27 cellular contexts compared by ENCODE assay signal in the genomic region with DNA sequence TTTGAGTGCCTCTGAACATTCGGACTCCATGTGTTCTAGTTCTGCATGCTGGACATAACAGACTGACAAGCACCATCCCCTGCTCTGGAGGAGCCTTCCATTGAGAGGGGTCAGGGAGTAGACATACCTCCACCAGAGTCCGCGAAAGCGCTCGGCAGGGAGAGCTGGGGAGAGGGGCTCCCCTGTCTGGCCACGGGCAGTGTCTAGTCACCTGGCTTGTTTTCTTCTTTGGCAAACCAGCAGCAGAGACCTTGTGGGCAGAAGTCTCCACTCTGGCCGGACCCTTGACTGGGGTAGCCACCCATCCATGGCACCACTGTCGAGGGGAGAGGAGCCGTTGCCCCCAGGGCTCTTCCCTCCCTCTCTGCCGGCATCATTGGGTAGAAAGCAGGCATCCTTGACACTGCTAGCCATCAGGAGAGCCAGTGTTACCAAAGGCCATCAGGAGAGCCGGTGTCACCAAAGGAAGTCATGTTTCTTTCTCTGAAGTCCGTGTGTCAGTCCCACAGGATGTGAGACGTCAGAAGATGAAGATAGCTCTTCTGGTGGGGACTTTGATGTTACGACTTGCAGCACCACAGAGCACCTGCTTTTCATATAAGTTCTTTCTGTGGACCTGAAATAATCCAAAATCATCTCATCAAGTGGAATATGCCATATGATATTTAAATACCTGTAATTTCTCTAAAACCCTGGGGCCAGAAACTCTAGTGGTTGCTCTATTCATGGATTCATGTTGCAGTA.
DNase-seq lines count a peak whose midpoint lies in the region; ATAC-seq and TF ChIP-seq lines count a peak whose summit lies in the region.
"Had no signal": no experiment of that assay in that cellular context is flagged by ENCODE, and none has a peak within 500 bp of the region (broad histone marks: within the 10 kb centered on the region; RNA-seq: fewer than 3 reads in every experiment).

No MANE protein-coding gene starts in this region.

- H3K4me3 ChIP-seq in H7 (ENCODE audit: insufficient read depth, low read depth, low read length) (no peak overlapping the region), stomach (no peak overlapping the region)
- H3K4me3 ChIP-seq: K562, psoas muscle, SK-N-MC, tibial nerve had no signal

- intact Hi-C loops in stomach (cut with DNase I; ENCODE audit: low total_unique reads): no loop called here

- H3K9me3 Mint-ChIP-seq in activated naive CD8-positive, alpha-beta T cell treated with anti-CD3 and anti-CD28 coated beads, Interleukin-2, amount 10 ng/mL, durations not matched to agents 7 days and 5 days: no peaks in the 10 kb centered on the region
- no peaks in the 10 kb centered on the region for H3K9me3 Mint-ChIP-seq in activated naive CD8-positive, alpha-beta T cell treated with anti-CD3 and anti-CD28 coated beads for 36 hours
- H3K9me3 Mint-ChIP-seq: activated CD4-positive, alpha-beta T cell treated with anti-CD3 and anti-CD28 coated beads, Interleukin-2, amount 10 ng/mL, durations not matched to agents 24 days and 14 days; activated naive CD8-positive, alpha-beta T cell treated with anti-CD3 and anti-CD28 coated beads, Interleukin-2, amount 50 U/mL, for 24 hours; dendritic cell treated with granulocyte-macrophage colony-stimulating factor and Interleukin-4, amounts not matched to agents 40 ng/mL and 50 ng/mL, for 4 days had no signal

- H3K4me1 ChIP-seq in stomach: no peaks in the 10 kb centered on the region
- H3K4me1 ChIP-seq: BE2C, Caco-2, psoas muscle, tibial nerve had no signal

- no peaks in the 10 kb centered on the region for H3K27me3 Mint-ChIP-seq in activated naive CD8-positive, alpha-beta T cell treated with anti-CD3 and anti-CD28 coated beads, Interleukin-2, amount 10 ng/mL, durations not matched to agents 7 days and 5 days
- H3K27me3 Mint-ChIP-seq in activated naive CD8-positive, alpha-beta T cell treated with anti-CD3 and anti-CD28 coated beads for 36 hours: no peaks in the 10 kb centered on the region
- H3K27me3 Mint-ChIP-seq: activated CD4-positive, alpha-beta T cell treated with anti-CD3 and anti-CD28 coated beads, Interleukin-2, amount 10 ng/mL, durations not matched to agents 24 days and 14 days; activated naive CD8-positive, alpha-beta T cell treated with anti-CD3 and anti-CD28 coated beads, Interleukin-2, amount 50 U/mL, for 24 hours; activated T-helper 17 cell treated with anti-CD3 and anti-CD28 coated beads, Interleukin-2, amount 50 U/mL, for 72 hours; dendritic cell treated with granulocyte-macrophage colony-stimulating factor and Interleukin-4, amounts not matched to agents 40 ng/mL and 50 ng/mL, for 4 days had no signal

- peak overlapping the region; percentile 79 for H3K27ac Mint-ChIP-seq in activated naive CD8-positive, alpha-beta T cell treated with anti-CD3 and anti-CD28 coated beads, Interleukin-2, amount 10 ng/mL, durations not matched to agents 7 days and 5 days
- no peak overlapping the region for H3K27ac Mint-ChIP-seq in activated naive CD8-positive, alpha-beta T cell treated with anti-CD3 and anti-CD28 coated beads for 36 hours
- H3K27ac Mint-ChIP-seq: activated CD4-positive, alpha-beta T cell treated with anti-CD3 and anti-CD28 coated beads, Interleukin-2, amount 10 ng/mL, durations not matched to agents 24 days and 14 days; activated naive CD8-positive, alpha-beta T cell treated with anti-CD3 and anti-CD28 coated beads, Interleukin-2, amount 50 U/mL, for 24 hours; activated T-helper 17 cell treated with anti-CD3 and anti-CD28 coated beads, Interleukin-2, amount 50 U/mL, for 72 hours; dendritic cell treated with granulocyte-macrophage colony-stimulating factor and Interleukin-4, amounts not matched to agents 40 ng/mL and 50 ng/mL, for 4 days had no signal

- no peak for TF ChIP-seq POLR2A in stomach (IDR thresholded peaks at IDR 0.05)

- H3K36me3 Mint-ChIP-seq in activated naive CD8-positive, alpha-beta T cell treated with anti-CD3 and anti-CD28 coated beads, Interleukin-2, amount 10 ng/mL, durations not matched to agents 7 days and 5 days: peaks cover 5% of the 10 kb centered on the region
- H3K36me3 Mint-ChIP-seq in activated naive CD8-positive, alpha-beta T cell treated with anti-CD3 and anti-CD28 coated beads for 36 hours: peaks cover 12% of the 10 kb centered on the region

- H3K9me3 ChIP-seq in stomach: no peaks in the 10 kb centered on the region
- H3K9me3 ChIP-seq: BE2C, Caco-2, psoas muscle, tibial nerve had no signal

- DNase-seq in activated naive CD8-positive, alpha-beta T cell treated with anti-CD3 and anti-CD28 coated beads, Interleukin-2, amount 10 ng/mL, durations not matched to agents 7 days and 5 days: no peak
- DNase-seq in activated naive CD8-positive, alpha-beta T cell treated with anti-CD3 and anti-CD28 coated beads for 36 hours: no peak
- peak; percentile 29 for DNase-seq in H7
- peak; percentile 39 for DNase-seq in ecto neural progenitor cell (ENCODE audit: low spot score)
- DNase-seq in stomach: peak; percentile 17
- no peak for DNase-seq in dermis blood vessel endothelial cell
- DNase-seq in stimulated activated CD8-positive, alpha-beta memory T cell treated with anti-CD3 and anti-CD28 coated beads, Interleukin-4, amount 100 ng/mL, for 48 hours: no peak
- no peak for DNase-seq in stimulated activated CD4-positive, alpha-beta T cell treated with anti-CD3 and anti-CD28 coated beads, Interleukin-15, amount 100 ng/mL, for 24 hours
- DNase-seq: ACHN; activated CD4-positive, alpha-beta T cell treated with anti-CD3 and anti-CD28 coated beads, Interleukin-2, amount 10 ng/mL, durations not matched to agents 24 days and 14 days; activated naive CD8-positive, alpha-beta T cell treated with anti-CD3 and anti-CD28 coated beads, Interleukin-2, amount 50 U/mL, for 24 hours; BE2C; Caco-2; central memory CD4-positive, alpha-beta T cell; mammary epithelial cell; NCI-H2029 treated with DMSO at 0.1 percent for 48 hours; NCI-H2227 treated with DMSO at 0.1 percent for 48 hours; NCI-H526 treated with DMSO at 0.1 percent for 48 hours; psoas muscle; RPMI8226 had no signal

- H3K27ac ChIP-seq in stomach: no peak overlapping the region
- H3K27ac ChIP-seq: psoas muscle, SK-N-MC, tibial nerve, VCaP had no signal

- TF ChIP-seq EP300 in stomach (IDR thresholded peaks at IDR 0.05): no peak

- H3K27me3 ChIP-seq in H7 (ENCODE audit: control insufficient read depth, insufficient read depth, low read length) (no peaks in the 10 kb centered on the region), stomach (no peaks in the 10 kb centered on the region)
- H3K27me3 ChIP-seq: BE2C, tibial nerve had no signal

- 91 to 93% (median 91%) methylated on average over 12 to 14 of the region's 14 CpGs for WGBS in stomach, 5 donors

- no peak for TF ChIP-seq CTCF in stomach (IDR thresholded peaks at IDR 0.05)

- POLR2A ChIA-PET in activated naive CD8-positive, alpha-beta T cell treated with anti-CD3 and anti-CD28 coated beads, Interleukin-2, amount 10 ng/mL, durations not matched to agents 7 days and 5 days (lab: Charles Lee): interaction anchor here (0.8 to 1.0 kb wide), 2 partner anchors 10 kb away, joined by 3 read pairs; no protein-coding TSS in a partner anchor

- no peaks in the 10 kb centered on the region for H3K36me3 ChIP-seq in H7 (replicated peaks; ENCODE audit: control insufficient read depth, insufficient read depth, low read length)
- peaks cover 0 to 29% (median 18%) of the 10 kb centered on the region in 4 donors for H3K36me3 ChIP-seq in stomach
- H3K36me3 ChIP-seq: BE2C had no signal

- peaks cover 10% of the 10 kb centered on the region for H3K4me1 Mint-ChIP-seq in activated naive CD8-positive, alpha-beta T cell treated with anti-CD3 and anti-CD28 coated beads, Interleukin-2, amount 10 ng/mL, durations not matched to agents 7 days and 5 days
- peaks cover 15% of the 10 kb centered on the region for H3K4me1 Mint-ChIP-seq in activated naive CD8-positive, alpha-beta T cell treated with anti-CD3 and anti-CD28 coated beads for 36 hours

- H3K4me3 Mint-ChIP-seq in activated naive CD8-positive, alpha-beta T cell treated with anti-CD3 and anti-CD28 coated beads, Interleukin-2, amount 10 ng/mL, durations not matched to agents 7 days and 5 days: peak overlapping the region; percentile 47
- H3K4me3 Mint-ChIP-seq in activated naive CD8-positive, alpha-beta T cell treated with anti-CD3 and anti-CD28 coated beads for 36 hours: no peak overlapping the region
- H3K4me3 Mint-ChIP-seq: activated CD4-positive, alpha-beta T cell treated with anti-CD3 and anti-CD28 coated beads, Interleukin-2, amount 10 ng/mL, durations not matched to agents 24 days and 14 days; activated naive CD8-positive, alpha-beta T cell treated with anti-CD3 and anti-CD28 coated beads, Interleukin-2, amount 50 U/mL, for 24 hours; activated T-helper 17 cell treated with anti-CD3 and anti-CD28 coated beads, Interleukin-2, amount 50 U/mL, for 72 hours; dendritic cell treated with granulocyte-macrophage colony-stimulating factor and Interleukin-4, amounts not matched to agents 40 ng/mL and 50 ng/mL, for 4 days had no signal

- ATAC-seq in activated naive CD8-positive, alpha-beta T cell treated with anti-CD3 and anti-CD28 coated beads, Interleukin-2, amount 10 ng/mL, durations not matched to agents 7 days and 5 days (ENCODE audit: low read depth): peak; percentile 84
- ATAC-seq: activated naive CD8-positive, alpha-beta T cell treated with anti-CD3 and anti-CD28 coated beads, Interleukin-2, amount 50 U/mL, for 24 hours; activated T-helper 17 cell treated with anti-CD3 and anti-CD28 coated beads, Interleukin-2, amount 50 U/mL, for 72 hours; HCT116; K562; psoas muscle had no signal

Comparison
In these comparisons a context has a peak if more than half of its experiments do, and no peak if none do; other contexts are left out.
1. DNase-seq: peak in H7 (single experiment), ecto neural progenitor cell (single experiment) and stomach (single experiment); none in activated naive CD8-positive, alpha-beta T cell treated with anti-CD3 and anti-CD28 coated beads, Interleukin-2, amount 10 ng/mL, durations not matched to agents 7 days and 5 days (single experiment), activated naive CD8-positive, alpha-beta T cell treated with anti-CD3 and anti-CD28 coated beads for 36 hours (single experiment), dermis blood vessel endothelial cell (single experiment), stimulated activated CD8-positive, alpha-beta memory T cell treated with anti-CD3 and anti-CD28 coated beads, Interleukin-4, amount 100 ng/mL, for 48 hours (single experiment) and stimulated activated CD4-positive, alpha-beta T cell treated with anti-CD3 and anti-CD28 coated beads, Interleukin-15, amount 100 ng/mL, for 24 hours (single experiment).